Comparison of ENCODE assay signal across 8 cellular contexts in the genomic region with DNA sequence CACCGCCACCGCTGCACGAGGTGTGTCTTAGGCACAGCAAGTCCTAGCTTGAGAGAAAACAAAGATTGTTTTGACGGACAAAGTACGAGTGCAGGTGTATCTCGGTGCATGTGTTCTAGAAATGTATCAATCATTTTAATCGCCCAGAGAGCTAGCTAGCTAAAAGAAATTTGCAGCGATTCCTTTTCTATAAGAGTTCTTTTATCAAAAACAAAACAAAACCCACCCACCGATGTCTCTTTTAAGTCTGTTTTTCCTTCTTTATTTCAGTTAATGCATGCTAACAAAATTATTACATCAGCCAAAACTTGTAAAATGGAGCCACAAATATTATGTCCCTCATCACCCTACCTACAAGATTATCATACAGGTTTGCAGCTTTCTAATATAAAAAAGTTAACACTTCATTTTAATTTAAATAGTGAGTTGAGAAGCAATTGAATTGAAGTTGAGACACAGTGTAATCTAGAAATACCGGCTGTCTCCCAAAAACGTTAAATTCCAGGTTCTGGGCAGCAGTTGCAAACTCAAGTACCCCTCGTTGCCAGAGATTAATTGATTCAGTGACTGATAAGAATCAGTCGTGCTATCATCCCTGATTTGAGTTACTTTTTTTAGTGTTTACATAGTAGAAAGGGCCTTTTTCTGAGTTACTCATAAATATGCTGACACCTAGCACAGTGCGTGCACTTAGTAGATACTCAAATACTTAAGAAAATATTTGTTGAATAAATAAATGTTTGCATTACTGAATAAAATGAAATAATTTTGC. TPM values are rescaled to one million over a fixed set of nuclear protein-coding genes. Genes with fewer than 3 reads are reported as not detected.
A peak's percentile ranks its signal among the peaks of the same experiment; 100 is the strongest.
DNase-seq lines count a peak whose midpoint lies in the region; ATAC-seq and TF ChIP-seq lines count a peak whose summit lies in the region.

No MANE protein-coding gene starts in this region.

- H3K9me3 Mint-ChIP-seq in chondrocyte (ENCODE audit: low read depth) = no peaks in the 10 kb centered on the region
- no peaks in the 10 kb centered on the region for H3K9me3 Mint-ChIP-seq in natural killer cell

- peak overlapping the region; percentile 95 for H3K4me3 Mint-ChIP-seq in chondrocyte (ENCODE audit: unreplicated experiment)
- H3K4me3 Mint-ChIP-seq in natural killer cell = peak overlapping the region; percentile 95

- peak in 2 of 3 donors; percentile 17 to 29 for ATAC-seq in natural killer cell

- TF ChIP-seq CTCF in chondrocyte (IDR thresholded peaks at IDR 0.05) = no peak
- no peak for TF ChIP-seq CTCF in natural killer cell (IDR thresholded peaks at IDR 0.05)
- no peak for TF ChIP-seq CTCF in GM13977 (IDR thresholded peaks at IDR 0.05; ENCODE audit: extremely low read depth, insufficient read depth, missing control alignments)

- peak overlapping the region; percentile 98 for H3K27ac ChIP-seq in HUES48 (ENCODE audit: low read depth, low read length)

- DNase-seq in EH (ENCODE audit: low read depth) = peak; percentile 27
- no peak for DNase-seq in chondrocyte (ENCODE audit: low spot score)
- DNase-seq in natural killer cell = no peak
- DNase-seq in cortex of kidney (lab: John Stamatoyannopoulos, UW) = no peak
- no peak for DNase-seq in putamen (ENCODE audit: low spot score)
- DNase-seq in activated CD8-positive, alpha-beta memory T cell treated with anti-CD3 and anti-CD28 coated beads for 24 hours = no peak
- no peak for DNase-seq in GM13977 (ENCODE audit: low spot score)

- in situ Hi-C loops in GM13977 (cut with MboI; ENCODE audit: low pct_unique_long_range_greater_than_20kb, low sequenced_read_pairs, unreplicated experiment) = no loop called here

- H3K36me3 Mint-ChIP-seq in chondrocyte (ENCODE audit: low read depth) = no peaks in the 10 kb centered on the region
- no peaks in the 10 kb centered on the region for H3K36me3 Mint-ChIP-seq in natural killer cell

- H3K4me1 ChIP-seq in HUES48 (ENCODE audit: control insufficient read depth, insufficient read depth, low read length) = peaks cover 30% of the 10 kb centered on the region

- peaks cover 59% of the 10 kb centered on the region for H3K4me1 Mint-ChIP-seq in chondrocyte (ENCODE audit: low read depth)
- peaks cover 7 to 15% of the 10 kb centered on the region in 2 donors for H3K4me1 Mint-ChIP-seq in natural killer cell

- no peaks in the 10 kb centered on the region for H3K36me3 ChIP-seq in HUES48 (ENCODE audit: control insufficient read depth, insufficient read depth, low read length)

- H3K27me3 ChIP-seq in HUES48 (ENCODE audit: control insufficient read depth, insufficient read depth, low read length) = no peaks in the 10 kb centered on the region

- peak overlapping the region; percentile 96 for H3K4me3 ChIP-seq in HUES48 (ENCODE audit: low read depth, low read length)

- H3K27ac Mint-ChIP-seq in chondrocyte (ENCODE audit: unreplicated experiment) (peak overlapping the region; percentile 96), natural killer cell (peak overlapping the region in 1 of 2 donors; percentile 72)

- intact Hi-C loops in natural killer cell (cut with micrococcal nuclease) = no loop called here

- no peaks in the 10 kb centered on the region for H3K9me3 ChIP-seq in HUES48 (ENCODE audit: control insufficient read depth, insufficient read depth, low read length)

- peak overlapping the region; percentile 79 for H3K9ac ChIP-seq in HUES48 (ENCODE audit: low read depth, low read length)

- H3K27me3 Mint-ChIP-seq in chondrocyte (ENCODE audit: low read depth) (no peaks in the 10 kb centered on the region), natural killer cell (ENCODE audit: low read depth in 2 of 2) (peaks cover 34 to 54% of the 10 kb centered on the region in 2 donors)

RNA-seq across cellular contexts. Expression of a gene that starts 1.5 kb away (rescaled TPM):
- total RNA-seq in chondrocyte (13.1 to 17.8 TPM (median 13.4 TPM) in 3 replicates), natural killer cell (under 1 TPM in 2 of 3 donors, not detected in 1; 0.11 to 0.35 TPM)

RNA-seq across cellular contexts. Expression of a gene that starts 57.2 kb away (rescaled TPM):
- total RNA-seq in chondrocyte (27.1 to 31.3 TPM (median 28.0 TPM) in 3 replicates), natural killer cell (10 to 100 TPM; 50.6 to 67.3 (median 58.9) TPM)

Comparison
In these comparisons a context has a peak if more than half of its experiments do, and no peak if none do; other contexts are left out.
1. RNA of a gene that starts 1.5 kb away (total RNA-seq): 13.1 to 17.8 TPM in chondrocyte; 0.11 to 0.35 TPM in natural killer cell; every median in the first group is over 10 times any median in the second.